33 cellular contexts compared by ENCODE assay signal in the genomic region with DNA sequence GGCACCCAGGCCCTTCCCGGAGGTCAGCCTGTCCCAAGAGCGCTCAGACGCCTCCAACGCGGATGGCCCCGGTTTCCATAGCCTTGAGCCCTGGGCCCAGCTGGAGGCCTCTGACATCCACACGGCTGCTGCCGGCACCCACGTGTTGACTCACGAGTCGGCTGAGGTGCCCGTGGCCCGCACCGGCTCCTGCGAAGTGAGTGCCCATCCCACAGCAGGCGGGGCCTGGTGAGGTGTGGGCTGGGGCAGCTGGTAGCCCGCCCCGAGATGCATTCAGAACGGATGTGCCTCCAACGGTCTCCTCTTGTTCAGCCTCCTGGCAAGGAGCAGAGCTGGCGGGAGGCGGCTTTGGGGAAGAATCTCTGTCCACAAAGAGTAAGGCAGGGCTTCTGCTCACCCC. TPM values are rescaled to one million over a fixed set of nuclear protein-coding genes. Genes with fewer than 3 reads are reported as not detected.
DNase-seq lines count a peak whose midpoint lies in the region; ATAC-seq and TF ChIP-seq lines count a peak whose summit lies in the region.
"Had no signal": no experiment of that assay in that cellular context is flagged by ENCODE, and none has a peak within 500 bp of the region (broad histone marks: within the 10 kb centered on the region; RNA-seq: fewer than 3 reads in every experiment).

No MANE protein-coding gene starts in this region.

- no peak for ATAC-seq in activated CD8-positive, alpha-beta T cell treated with anti-CD3 and anti-CD28 coated beads for 36 hours
- no peak for ATAC-seq in activated CD8-positive, alpha-beta T cell treated with anti-CD3 and anti-CD28 coated beads, Interleukin-2, amount 10 ng/mL, durations not matched to agents 7 days and 5 days
- no peak for ATAC-seq in T-helper 17 cell
- ATAC-seq: A549, GM12878, Panc1, SK-N-SH treated with all-trans-retinoic acid at 6 μM for 48 hours, T-cell had no signal

- H3K4me3 ChIP-seq in HL-60 (replicated peaks; ENCODE audit: insufficient read depth, low read length) (peak overlapping the region; percentile 60), foreskin fibroblast (ENCODE audit: low read depth in 1 of 2, low read length in 2 of 2) (no peak overlapping the region)
- H3K4me3 ChIP-seq: A549; BLaER1 treated with 17β-estradiol and CSF1 and Interleukin-3, amounts not matched to agents 10 nM and 100 nM; GM12878; MG63 had no signal

- H3K27me3 ChIP-seq in HL-60 (ENCODE audit: insufficient read depth, poor library complexity, severe bottlenecking): no peaks in the 10 kb centered on the region
- H3K27me3 ChIP-seq: BLaER1 treated with 17β-estradiol and CSF1 and Interleukin-3, amounts not matched to agents 10 nM and 100 nM; MG63 had no signal

- POLR2A ChIA-PET in activated CD8-positive, alpha-beta T cell treated with anti-CD3 and anti-CD28 coated beads for 36 hours (lab: Charles Lee): interaction anchor here (1.1 to 4.8 kb wide), 4 partner anchors 10 to 33 kb away, joined by 4 to 28 read pairs (median 8); partner anchors contain the start of gene RHOT2
- POLR2A ChIA-PET in activated CD8-positive, alpha-beta T cell treated with anti-CD3 and anti-CD28 coated beads, Interleukin-2, amount 10 ng/mL, durations not matched to agents 7 days and 5 days (lab: Charles Lee): interaction anchor here (0.7 kb wide), 1 partner anchor 8 kb away, joined by 3 read pairs; no protein-coding TSS in a partner anchor

- CTCF ChIA-PET in activated CD8-positive, alpha-beta T cell treated with anti-CD3 and anti-CD28 coated beads for 36 hours (lab: Charles Lee): no interaction called here
- CTCF ChIA-PET in activated CD8-positive, alpha-beta T cell treated with anti-CD3 and anti-CD28 coated beads, Interleukin-2, amount 10 ng/mL, durations not matched to agents 7 days and 5 days (lab: Charles Lee): interaction anchor here (1.2 to 1.5 kb wide), 2 partner anchors 9 to 16 kb away, joined by 4 read pairs; partner anchors contain the start of gene RHOT2

- DNase-seq in activated CD8-positive, alpha-beta T cell treated with anti-CD3 and anti-CD28 coated beads for 36 hours: no peak
- no peak for DNase-seq in activated CD8-positive, alpha-beta T cell treated with anti-CD3 and anti-CD28 coated beads, Interleukin-2, amount 10 ng/mL, durations not matched to agents 7 days and 5 days
- DNase-seq in HL-60 (ENCODE audit: low read depth in 1 of 2, low spot score in 1 of 2) (peak; percentile 77 to 94), T-helper 17 cell (no peak), mesothelial cell of epicardium (ENCODE audit: low spot score in 2 of 2, unreplicated experiment in 2 of 2) (no peak), NOMO-1 treated with DMSO at 0.1 percent for 48 hours (lab: John Stamatoyannopoulos, UW; ENCODE audit: unreplicated experiment) (no peak), foreskin fibroblast (no peak), NCI-H2196 (lab: John Stamatoyannopoulos, UW; ENCODE audit: unreplicated experiment) (no peak)
- DNase-seq: AML-193; CD4-positive, alpha-beta T cell; COR-L47; DMS79; EL; GDM1; HCEC 1CT; KG1; MG63; NCI-H1092; NCI-H1417 treated with DMSO at 0.1 percent for 48 hours; NCI-H187; NCI-H2081 treated with DMSO at 0.1 percent for 48 hours; NCI-H2171; NCI-H446; NCI-H524 treated with DMSO at 0.1 percent for 48 hours; NCI-H774; SIG-M5; T-cell had no signal

- H3K4me3 Mint-ChIP-seq in activated CD8-positive, alpha-beta T cell treated with anti-CD3 and anti-CD28 coated beads for 36 hours: peak overlapping the region; percentile 21
- no peak overlapping the region for H3K4me3 Mint-ChIP-seq in activated CD8-positive, alpha-beta T cell treated with anti-CD3 and anti-CD28 coated beads, Interleukin-2, amount 10 ng/mL, durations not matched to agents 7 days and 5 days
- H3K4me3 Mint-ChIP-seq in T-helper 17 cell: peak overlapping the region; percentile 66
- H3K4me3 Mint-ChIP-seq in mesothelial cell of epicardium: peak overlapping the region; percentile 42
- H3K4me3 Mint-ChIP-seq: CD4-positive, alpha-beta T cell; T-helper 2 cell treated with Interferon-gamma antibody and Interleukin-4, amounts not matched to agents 5 μg/mL and 100 μg/mL, for 36 hours had no signal

- H3K27me3 Mint-ChIP-seq in activated CD8-positive, alpha-beta T cell treated with anti-CD3 and anti-CD28 coated beads for 36 hours: no peaks in the 10 kb centered on the region
- H3K27me3 Mint-ChIP-seq in activated CD8-positive, alpha-beta T cell treated with anti-CD3 and anti-CD28 coated beads, Interleukin-2, amount 10 ng/mL, durations not matched to agents 7 days and 5 days (ENCODE audit: low read depth): no peaks in the 10 kb centered on the region
- H3K27me3 Mint-ChIP-seq in T-helper 17 cell (no peaks in the 10 kb centered on the region), mesothelial cell of epicardium (ENCODE audit: low read depth) (no peaks in the 10 kb centered on the region)
- H3K27me3 Mint-ChIP-seq: CD4-positive, alpha-beta T cell; T-cell had no signal

- no peaks in the 10 kb centered on the region for H3K9me3 ChIP-seq in T-helper 17 cell (ENCODE audit: control insufficient read depth, low read length, poor library complexity, severe bottlenecking)
- H3K9me3 ChIP-seq: A549; BLaER1 treated with 17β-estradiol and CSF1 and Interleukin-3, amounts not matched to agents 10 nM and 100 nM; MG63 had no signal

- peak overlapping the region; percentile 90 for H3K27ac ChIP-seq in HL-60 (replicated peaks)
- H3K27ac ChIP-seq: A549; BLaER1 treated with 17β-estradiol and CSF1 and Interleukin-3, amounts not matched to agents 10 nM and 100 nM had no signal

- intact Hi-C loops in activated CD8-positive, alpha-beta T cell treated with anti-CD3 and anti-CD28 coated beads for 36 hours (cut with micrococcal nuclease): no loop called here

- H3K36me3 Mint-ChIP-seq in activated CD8-positive, alpha-beta T cell treated with anti-CD3 and anti-CD28 coated beads for 36 hours (ENCODE audit: low read depth): peaks cover under 1% of the 10 kb centered on the region
- H3K36me3 Mint-ChIP-seq in activated CD8-positive, alpha-beta T cell treated with anti-CD3 and anti-CD28 coated beads, Interleukin-2, amount 10 ng/mL, durations not matched to agents 7 days and 5 days (ENCODE audit: low read depth): peaks cover 2% of the 10 kb centered on the region
- no peaks in the 10 kb centered on the region for H3K36me3 Mint-ChIP-seq in T-helper 17 cell (ENCODE audit: low read depth)
- H3K36me3 Mint-ChIP-seq in mesothelial cell of epicardium: no peaks in the 10 kb centered on the region
- H3K36me3 Mint-ChIP-seq: T-cell had no signal

- no peaks in the 10 kb centered on the region for H3K9me3 Mint-ChIP-seq in activated CD8-positive, alpha-beta T cell treated with anti-CD3 and anti-CD28 coated beads for 36 hours
- no peaks in the 10 kb centered on the region for H3K9me3 Mint-ChIP-seq in activated CD8-positive, alpha-beta T cell treated with anti-CD3 and anti-CD28 coated beads, Interleukin-2, amount 10 ng/mL, durations not matched to agents 7 days and 5 days (ENCODE audit: insufficient read depth)
- H3K9me3 Mint-ChIP-seq in mesothelial cell of epicardium: no peaks in the 10 kb centered on the region
- H3K9me3 Mint-ChIP-seq: CD4-positive, alpha-beta T cell; T-cell; T-helper 2 cell treated with Interferon-gamma antibody and Interleukin-4, amounts not matched to agents 5 μg/mL and 100 μg/mL, for 36 hours had no signal

- H3K27ac Mint-ChIP-seq in activated CD8-positive, alpha-beta T cell treated with anti-CD3 and anti-CD28 coated beads for 36 hours: no peak overlapping the region
- no peak overlapping the region for H3K27ac Mint-ChIP-seq in activated CD8-positive, alpha-beta T cell treated with anti-CD3 and anti-CD28 coated beads, Interleukin-2, amount 10 ng/mL, durations not matched to agents 7 days and 5 days
- H3K27ac Mint-ChIP-seq in T-helper 17 cell: no peak overlapping the region
- no peak overlapping the region for H3K27ac Mint-ChIP-seq in mesothelial cell of epicardium
- H3K27ac Mint-ChIP-seq: CD4-positive, alpha-beta T cell; T-cell; T-helper 2 cell treated with Interferon-gamma antibody and Interleukin-4, amounts not matched to agents 5 μg/mL and 100 μg/mL, for 36 hours had no signal

- peaks cover 9% of the 10 kb centered on the region for H3K4me1 Mint-ChIP-seq in activated CD8-positive, alpha-beta T cell treated with anti-CD3 and anti-CD28 coated beads for 36 hours (ENCODE audit: low read depth)
- peaks cover 15% of the 10 kb centered on the region for H3K4me1 Mint-ChIP-seq in activated CD8-positive, alpha-beta T cell treated with anti-CD3 and anti-CD28 coated beads, Interleukin-2, amount 10 ng/mL, durations not matched to agents 7 days and 5 days (ENCODE audit: low read depth)
- H3K4me1 Mint-ChIP-seq in T-helper 17 cell (peaks cover 5% of the 10 kb centered on the region), mesothelial cell of epicardium (peaks cover 11% of the 10 kb centered on the region)

- no peak for TF ChIP-seq CTCF in activated CD8-positive, alpha-beta T cell treated with anti-CD3 and anti-CD28 coated beads for 36 hours (IDR thresholded peaks at IDR 0.05)
- TF ChIP-seq CTCF in HL-60 (IDR thresholded peaks at IDR 0.05; ENCODE audit: insufficient read depth, low read length) (no peak), mesothelial cell of epicardium (IDR thresholded peaks at IDR 0.05; ENCODE audit: unreplicated experiment) (no peak), foreskin fibroblast (IDR thresholded peaks at IDR 0.05; ENCODE audit: low read depth, low read length) (no peak)

RNA-seq across cellular contexts. Expression of gene WDR90, which starts 2.7 kb away (rescaled TPM):
- total RNA-seq in activated CD8-positive, alpha-beta T cell treated with anti-CD3 and anti-CD28 coated beads for 36 hours: 10 to 100 TPM; 89.6 to 90.7 TPM
- total RNA-seq in activated CD8-positive, alpha-beta T cell treated with anti-CD3 and anti-CD28 coated beads, Interleukin-2, amount 10 ng/mL, durations not matched to agents 7 days and 5 days: 100 to 1,000 TPM in 1 of 2 experiments, 10 to 100 TPM in 1; 96.8 to 106 TPM
- total RNA-seq in T-helper 17 cell (10 to 100 TPM; 11.1 to 15.3 TPM), mesothelial cell of epicardium (75.9 to 86.9 TPM (median 77.2 TPM) in 3 replicates)

RNA-seq across cellular contexts. Expression of gene MCRIP2, which starts 10.2 kb away (rescaled TPM):
- 10 to 100 TPM; 60.7 to 62.7 TPM for total RNA-seq in activated CD8-positive, alpha-beta T cell treated with anti-CD3 and anti-CD28 coated beads for 36 hours
- total RNA-seq in activated CD8-positive, alpha-beta T cell treated with anti-CD3 and anti-CD28 coated beads, Interleukin-2, amount 10 ng/mL, durations not matched to agents 7 days and 5 days: 10 to 100 TPM; 40.6 to 40.9 TPM
- total RNA-seq in T-helper 17 cell (10 to 100 TPM; 15.7 to 17.1 TPM), mesothelial cell of epicardium (20.5 to 24.6 TPM (median 21.7 TPM) in 3 replicates)

RNA-seq across cellular contexts. Expression of gene METTL26, which starts 15.7 kb away (rescaled TPM):
- 100 to 1,000 TPM; 119 to 133 TPM for total RNA-seq in activated CD8-positive, alpha-beta T cell treated with anti-CD3 and anti-CD28 coated beads for 36 hours
- 10 to 100 TPM; 89.0 to 94.0 TPM for total RNA-seq in activated CD8-positive, alpha-beta T cell treated with anti-CD3 and anti-CD28 coated beads, Interleukin-2, amount 10 ng/mL, durations not matched to agents 7 days and 5 days
- 10 to 100 TPM; 39.2 to 40.4 TPM for total RNA-seq in T-helper 17 cell
- total RNA-seq in mesothelial cell of epicardium: 72.1 to 74.0 TPM (median 73.2 TPM) in 3 replicates

RNA-seq across cellular contexts. Expression of gene RHOT2, which starts 16.1 kb away (rescaled TPM):
- 100 to 1,000 TPM; 110 TPM for total RNA-seq in activated CD8-positive, alpha-beta T cell treated with anti-CD3 and anti-CD28 coated beads for 36 hours
- 100 to 1,000 TPM; 135 to 139 TPM for total RNA-seq in activated CD8-positive, alpha-beta T cell treated with anti-CD3 and anti-CD28 coated beads, Interleukin-2, amount 10 ng/mL, durations not matched to agents 7 days and 5 days
- total RNA-seq in T-helper 17 cell (100 to 1,000 TPM; 190 to 203 TPM), mesothelial cell of epicardium (190 to 207 TPM (median 194 TPM) in 3 replicates)

RNA-seq across cellular contexts. Expression of gene WFIKKN1, which starts 21.1 kb away (rescaled TPM):
- total RNA-seq in activated CD8-positive, alpha-beta T cell treated with anti-CD3 and anti-CD28 coated beads for 36 hours: under 1 TPM in 1 of 2 experiments, not detected in 1; 0.25 TPM
- total RNA-seq in activated CD8-positive, alpha-beta T cell treated with anti-CD3 and anti-CD28 coated beads, Interleukin-2, amount 10 ng/mL, durations not matched to agents 7 days and 5 days: under 1 TPM; 0.47 to 0.68 TPM
- total RNA-seq in T-helper 17 cell: under 1 TPM; 0.10 to 0.18 TPM
- total RNA-seq in mesothelial cell of epicardium: 0.47 to 0.94 TPM (median 0.84 TPM) in 3 replicates

Comparison
In these comparisons a context has a peak if more than half of its experiments do, and no peak if none do; other contexts are left out.
1. DNase-seq: peak in HL-60 (2 of 2); none in activated CD8-positive, alpha-beta T cell treated with anti-CD3 and anti-CD28 coated beads for 36 hours (single experiment), activated CD8-positive, alpha-beta T cell treated with anti-CD3 and anti-CD28 coated beads, Interleukin-2, amount 10 ng/mL, durations not matched to agents 7 days and 5 days (single experiment), T-helper 17 cell (0 of 3), mesothelial cell of epicardium (0 of 2), NOMO-1 treated with DMSO at 0.1 percent for 48 hours (single experiment), foreskin fibroblast (0 of 2) and NCI-H2196 (single experiment).